Comparison of ENCODE assay signal across 18 cellular contexts in genomic region chr11:132623496-132623895, GRCh38.
"Had no signal": no experiment of that assay in that cellular context is flagged by ENCODE, and none has a peak within 500 bp of the region (broad histone marks: within the 10 kb centered on the region; RNA-seq: fewer than 3 reads in every experiment).

No MANE protein-coding gene starts in this region.

- H3K4me1 Mint-ChIP-seq: activated B cell treated with CpG ODN at 0.5 μM for 24 hours; activated CD4-positive, alpha-beta T cell treated with anti-CD3 and anti-CD28 coated beads, Interleukin-2, amount 10 ng/mL, durations not matched to agents 24 days and 14 days; activated naive CD4-positive, alpha-beta T cell treated with anti-CD3 and anti-CD28 coated beads, Interleukin-2, amount 50 U/mL, for 24 hours; naive thymus-derived CD8-positive, alpha-beta T cell; stimulated activated effector memory CD8-positive, alpha-beta T cell treated with anti-CD3 and anti-CD28 coated beads, Interleukin-12 subunit alpha, Interleukin-12 subunit beta, amount 100 ng/mL, for 72 hours had no signal

- H3K4me3 Mint-ChIP-seq: activated B cell treated with CpG ODN at 0.5 μM for 24 hours; activated CD4-positive, alpha-beta T cell treated with anti-CD3 and anti-CD28 coated beads, Interleukin-2, amount 10 ng/mL, durations not matched to agents 24 days and 14 days; activated CD8-positive, alpha-beta T cell treated with anti-CD3 and anti-CD28 coated beads, Interleukin-2, amount 10 ng/mL, durations not matched to agents 7 days and 5 days; activated naive CD4-positive, alpha-beta T cell treated with anti-CD3 and anti-CD28 coated beads, Interleukin-2, amount 50 U/mL, for 24 hours; naive thymus-derived CD8-positive, alpha-beta T cell; stimulated activated effector memory CD8-positive, alpha-beta T cell treated with anti-CD3 and anti-CD28 coated beads, Interleukin-12 subunit alpha, Interleukin-12 subunit beta, amount 100 ng/mL, for 72 hours had no signal

- DNase-seq: activated B cell treated with CpG ODN at 0.5 μM for 24 hours; activated CD4-positive, alpha-beta T cell treated with anti-CD3 and anti-CD28 coated beads, Interleukin-2, amount 10 ng/mL, durations not matched to agents 24 days and 14 days; activated CD8-positive, alpha-beta memory T cell treated with anti-CD3 and anti-CD28 coated beads, Interleukin-2, amount 50 U/mL, for 4 hours; activated CD8-positive, alpha-beta T cell treated with anti-CD3 and anti-CD28 coated beads, Interleukin-2, amount 10 ng/mL, durations not matched to agents 7 days and 5 days; activated effector memory CD4-positive, alpha-beta T cell treated with anti-CD3 and anti-CD28 coated beads, Interleukin-2, amount 50 U/mL, for 16 hours; activated T-cell treated with anti-CD3 and anti-CD28 coated beads, Interleukin-2, amount 50 U/mL, for 48 hours; amniotic stem cell; central memory CD4-positive, alpha-beta T cell; colonic mucosa; hippocampal formation; naive thymus-derived CD8-positive, alpha-beta T cell; sigmoid colon; stimulated activated CD4-positive, alpha-beta T cell treated with anti-CD3 and anti-CD28 coated beads, Interleukin-1b, Interleukin-23, amount 100 ng/mL, for 48 hours had no signal

- H3K27ac Mint-ChIP-seq: activated B cell treated with CpG ODN at 0.5 μM for 24 hours; activated CD4-positive, alpha-beta T cell treated with anti-CD3 and anti-CD28 coated beads, Interleukin-2, amount 10 ng/mL, durations not matched to agents 24 days and 14 days; activated CD8-positive, alpha-beta T cell treated with anti-CD3 and anti-CD28 coated beads, Interleukin-2, amount 10 ng/mL, durations not matched to agents 7 days and 5 days; activated naive CD4-positive, alpha-beta T cell treated with anti-CD3 and anti-CD28 coated beads, Interleukin-2, amount 50 U/mL, for 24 hours; naive thymus-derived CD8-positive, alpha-beta T cell; stimulated activated effector memory CD8-positive, alpha-beta T cell treated with anti-CD3 and anti-CD28 coated beads, Interleukin-12 subunit alpha, Interleukin-12 subunit beta, amount 100 ng/mL, for 72 hours had no signal

- FAIRE-seq: keratinocyte had no signal

- H3K9me3 Mint-ChIP-seq: activated CD4-positive, alpha-beta T cell treated with anti-CD3 and anti-CD28 coated beads, Interleukin-2, amount 10 ng/mL, durations not matched to agents 24 days and 14 days had no signal

- ATAC-seq: activated CD8-positive, alpha-beta T cell treated with anti-CD3 and anti-CD28 coated beads, Interleukin-2, amount 10 ng/mL, durations not matched to agents 7 days and 5 days; esophagus mucosa; left lobe of liver; naive thymus-derived CD8-positive, alpha-beta T cell; stimulated activated effector memory CD8-positive, alpha-beta T cell treated with anti-CD3 and anti-CD28 coated beads, Interleukin-12 subunit alpha, Interleukin-12 subunit beta, amount 100 ng/mL, for 72 hours had no signal

- H3K36me3 Mint-ChIP-seq: activated naive CD4-positive, alpha-beta T cell treated with anti-CD3 and anti-CD28 coated beads, Interleukin-2, amount 50 U/mL, for 24 hours; naive thymus-derived CD8-positive, alpha-beta T cell; stimulated activated effector memory CD8-positive, alpha-beta T cell treated with anti-CD3 and anti-CD28 coated beads, Interleukin-12 subunit alpha, Interleukin-12 subunit beta, amount 100 ng/mL, for 72 hours had no signal

- H3K27me3 Mint-ChIP-seq: activated B cell treated with CpG ODN at 0.5 μM for 24 hours; activated CD4-positive, alpha-beta T cell treated with anti-CD3 and anti-CD28 coated beads, Interleukin-2, amount 10 ng/mL, durations not matched to agents 24 days and 14 days; activated naive CD4-positive, alpha-beta T cell treated with anti-CD3 and anti-CD28 coated beads, Interleukin-2, amount 50 U/mL, for 24 hours had no signal
